In the genomic region with DNA sequence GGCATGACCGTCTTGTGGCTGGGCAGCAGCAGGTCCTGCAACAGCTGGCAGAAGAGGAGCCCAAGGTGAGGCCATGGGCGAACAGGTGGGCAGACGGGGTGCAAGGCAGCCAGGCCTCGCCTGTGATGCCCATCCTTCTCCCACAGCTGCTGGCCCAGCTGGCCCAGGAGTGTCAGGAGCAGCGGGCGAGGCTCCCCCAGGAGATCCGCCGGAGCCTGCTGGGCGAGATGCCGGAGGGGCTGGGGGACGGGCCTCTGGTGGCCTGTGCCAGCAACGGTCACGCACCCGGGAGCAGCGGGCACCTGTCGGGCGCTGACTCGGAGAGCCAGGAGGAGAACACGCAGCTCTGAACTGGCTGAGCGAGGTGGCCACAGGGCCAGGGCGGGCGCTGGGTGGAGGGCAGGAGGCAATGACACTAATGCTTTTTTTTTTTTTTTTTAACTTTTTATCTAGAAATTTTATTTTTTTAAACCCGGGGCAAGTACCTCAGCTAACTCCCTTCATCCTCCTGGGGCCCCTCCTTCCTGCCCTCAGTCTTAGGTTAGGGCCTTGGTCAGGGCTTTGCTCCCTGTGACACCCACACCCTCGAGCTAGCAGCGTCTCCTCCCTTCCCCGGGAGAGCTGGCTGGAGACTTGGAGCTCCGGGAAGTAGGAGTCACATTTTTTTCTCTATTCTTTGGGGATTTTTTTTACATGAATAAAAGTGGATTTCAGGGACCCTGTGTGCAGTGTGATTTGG, we compare ENCODE assay signal across 3 cellular contexts.
TF ChIP-seq lines count a peak whose summit lies in the region.

No MANE protein-coding gene starts in this region.

TF ChIP-seq in SK-N-SH, 30 proteins besides CTCF, POLR2A, EP300 and RAD21 (continues in another document):
- no peak for TF ChIP-seq REST (IDR thresholded peaks at IDR 0.05; ENCODE audit: low read depth, low read length)
- TF ChIP-seq MEF2A (IDR thresholded peaks at IDR 0.05; ENCODE audit: borderline replicate concordance, low read depth): no peak
- TF ChIP-seq ZBTB33 (IDR thresholded peaks at IDR 0.05; ENCODE audit: borderline replicate concordance, low read depth): no peak
- TF ChIP-seq, protein P1, sequence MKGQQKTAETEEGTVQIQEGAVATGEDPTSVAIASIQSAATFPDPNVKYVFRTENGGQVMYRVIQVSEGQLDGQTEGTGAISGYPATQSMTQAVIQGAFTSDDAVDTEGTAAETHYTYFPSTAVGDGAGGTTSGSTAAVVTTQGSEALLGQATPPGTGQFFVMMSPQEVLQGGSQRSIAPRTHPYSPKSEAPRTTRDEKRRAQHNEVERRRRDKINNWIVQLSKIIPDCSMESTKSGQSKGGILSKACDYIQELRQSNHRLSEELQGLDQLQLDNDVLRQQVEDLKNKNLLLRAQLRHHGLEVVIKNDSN (IDR thresholded peaks at IDR 0.05; ENCODE audit: borderline replicate concordance, low read depth): no peak
- no peak for TF ChIP-seq POLR2AphosphoS5 (IDR thresholded peaks at IDR 0.05; ENCODE audit: low read depth, low read length)
- TF ChIP-seq SIN3A (IDR thresholded peaks at IDR 0.05; ENCODE audit: borderline replicate concordance, low read depth, low read length): no peak
- no peak for TF ChIP-seq PBX3 (IDR thresholded peaks at IDR 0.05)

TF ChIP-seq in SK-N-SH treated with all-trans-retinoic acid at 6 μM for 48 hours, 23 proteins besides CTCF, POLR2A, EP300 and RAD21:
- TF ChIP-seq OSR1 (CRISPR knock-in tag; IDR thresholded peaks at IDR 0.05) (no peak), TOX (CRISPR knock-in tag; IDR thresholded peaks at IDR 0.05; ENCODE audit: borderline replicate concordance) (no peak), ISL1 (CRISPR knock-in tag; IDR thresholded peaks at IDR 0.05) (no peak), GLIS3 (CRISPR knock-in tag; IDR thresholded peaks at IDR 0.05) (no peak), ZNF565 (CRISPR knock-in tag; conservative IDR thresholded peaks at IDR 0.05; ENCODE audit: low read depth) (no peak), TCF4 (CRISPR knock-in tag; IDR thresholded peaks at IDR 0.05; ENCODE audit: borderline replicate concordance) (no peak)
- TF ChIP-seq, protein P2, sequence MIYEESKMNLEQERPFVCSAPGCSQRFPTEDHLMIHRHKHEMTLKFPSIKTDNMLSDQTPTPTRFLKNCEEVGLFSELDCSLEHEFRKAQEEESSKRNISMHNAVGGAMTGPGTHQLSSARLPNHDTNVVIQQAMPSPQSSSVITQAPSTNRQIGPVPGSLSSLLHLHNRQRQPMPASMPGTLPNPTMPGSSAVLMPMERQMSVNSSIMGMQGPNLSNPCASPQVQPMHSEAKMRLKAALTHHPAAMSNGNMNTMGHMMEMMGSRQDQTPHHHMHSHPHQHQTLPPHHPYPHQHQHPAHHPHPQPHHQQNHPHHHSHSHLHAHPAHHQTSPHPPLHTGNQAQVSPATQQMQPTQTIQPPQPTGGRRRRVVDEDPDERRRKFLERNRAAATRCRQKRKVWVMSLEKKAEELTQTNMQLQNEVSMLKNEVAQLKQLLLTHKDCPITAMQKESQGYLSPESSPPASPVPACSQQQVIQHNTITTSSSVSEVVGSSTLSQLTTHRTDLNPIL (CRISPR knock-in tag; IDR thresholded peaks at IDR 0.05; ENCODE audit: low read depth): no peak

TF ChIP-seq in HepG2, 621 proteins besides CTCF, POLR2A, EP300 and RAD21:
- peak; percentile 56 for TF ChIP-seq AGO2 (optimal IDR thresholded peaks at IDR 0.05; ENCODE audit: low read depth, low read length)
- TF ChIP-seq SP2 (CRISPR knock-in tag; IDR thresholded peaks at IDR 0.05): no peak
- no peak for TF ChIP-seq NR2F2 (IDR thresholded peaks at IDR 0.05; ENCODE audit: borderline replicate concordance, low read depth)
- no peak for TF ChIP-seq REL (CRISPR knock-in tag; conservative IDR thresholded peaks at IDR 0.05)
- TF ChIP-seq CBX1 (IDR thresholded peaks at IDR 0.05; ENCODE audit: low read depth): no peak
- TF ChIP-seq TBX3 (IDR thresholded peaks at IDR 0.05; ENCODE audit: borderline replicate concordance): no peak
- TF ChIP-seq GATA4 (IDR thresholded peaks at IDR 0.05; ENCODE audit: borderline replicate concordance, low read depth): no peak
- no peak for TF ChIP-seq FIP1L1 (IDR thresholded peaks at IDR 0.05; ENCODE audit: borderline replicate concordance, insufficient read depth, low read depth, low read length)
- no peak for TF ChIP-seq ZNF44 (CRISPR knock-in tag; IDR thresholded peaks at IDR 0.05)
- TF ChIP-seq ZNF143 (CRISPR knock-in tag; IDR thresholded peaks at IDR 0.05): 0 out of 2 replicates have a peak, but pooled peaks have one; percentile 7
